ENCODE assay signal across 21 cellular contexts in genomic region chr2:77190721-77191346, GRCh38.
DNase-seq lines count a peak whose midpoint lies in the region; ATAC-seq, FAIRE-seq and TF ChIP-seq lines count a peak whose summit lies in the region.
"Had no signal": no experiment of that assay in that cellular context is flagged by ENCODE, and none has a peak within 500 bp of the region (broad histone marks: within the 10 kb centered on the region; RNA-seq: fewer than 3 reads in every experiment).

No MANE protein-coding gene starts in this region.

- H3K27ac ChIP-seq in OCI-LY3 (ENCODE audit: low read length) = no peak overlapping the region
- H3K27ac ChIP-seq in liver (ENCODE audit: low read depth in 1 of 2, low read length in 2 of 2) = no peak overlapping the region
- H3K27ac ChIP-seq in small intestine (ENCODE audit: low read depth in 1 of 2, low read length in 1 of 2) = no peak overlapping the region
- H3K27ac ChIP-seq: 22Rv1; A549; BLaER1 treated with 17β-estradiol and CSF1 and Interleukin-3, amounts not matched to agents 10 nM and 100 nM; C4-2B had no signal

- TF ChIP-seq CTCF in OCI-LY3 (IDR thresholded peaks at IDR 0.05; ENCODE audit: low read depth, low read length) (no peak), liver (IDR thresholded peaks at IDR 0.05; ENCODE audit: low read depth, low read length, missing input control) (no peak), foreskin fibroblast (IDR thresholded peaks at IDR 0.05; ENCODE audit: low read depth, low read length) (no peak)

- H2AFZ ChIP-seq in OCI-LY3 (ENCODE audit: low read depth, low read length) = 0 out of 2 replicates have a peak overlapping the region, but pooled peaks have one; percentile 22

- no peak for DNase-seq in left lobe of liver (ENCODE audit: low spot score)
- no peak for DNase-seq in small intestine
- no peak for DNase-seq in foreskin fibroblast
- DNase-seq in activated T-cell treated with anti-CD3 and anti-CD28 coated beads, Interleukin-2, amount 50 U/mL, for 48 hours = no peak
- DNase-seq in nucleus accumbens (lab: John Stamatoyannopoulos, UW) = no peak
- DNase-seq: AML-193; Caco-2; Calu3; CD4-positive, alpha-beta T cell; CD8-positive, alpha-beta T cell; DMS79 treated with DMSO at 0.1 percent for 48 hours; GF-D8 had no signal

- FAIRE-seq in small intestine (lab: Jason Lieb, UNC) = peak; percentile 67
- FAIRE-seq: A549, D721Med, GM12891, GM19239 had no signal

- ATAC-seq in left lobe of liver = peak; percentile 74
- ATAC-seq: A549; CD8-positive, alpha-beta T cell had no signal

- H4K20me1 ChIP-seq in OCI-LY3 (ENCODE audit: insufficient read depth, low read length) = no peaks in the 10 kb centered on the region
- H4K20me1 ChIP-seq: BLaER1 treated with 17β-estradiol and CSF1 and Interleukin-3, amounts not matched to agents 10 nM and 100 nM had no signal

- H3K27me3 ChIP-seq in OCI-LY3 (ENCODE audit: low read depth, low read length) = no peaks in the 10 kb centered on the region
- no peaks in the 10 kb centered on the region for H3K27me3 ChIP-seq in liver (ENCODE audit: control insufficient read depth in 4 of 4, insufficient read depth in 4 of 4, low read length in 3 of 4)
- no peaks in the 10 kb centered on the region for H3K27me3 ChIP-seq in small intestine (ENCODE audit: control insufficient read depth in 2 of 2, insufficient read depth in 2 of 2, low read length in 2 of 2)
- H3K27me3 ChIP-seq: BLaER1 treated with 17β-estradiol and CSF1 and Interleukin-3, amounts not matched to agents 10 nM and 100 nM had no signal

- no peak overlapping the region for H3K4me3 ChIP-seq in OCI-LY3 (ENCODE audit: low read length)
- H3K4me3 ChIP-seq in liver (ENCODE audit: low read depth in 1 of 3, low read length in 3 of 3) = no peak overlapping the region
- no peak overlapping the region for H3K4me3 ChIP-seq in small intestine (ENCODE audit: low read depth in 1 of 2, low read length in 2 of 2)
- no peak overlapping the region for H3K4me3 ChIP-seq in foreskin fibroblast (ENCODE audit: low read depth in 1 of 2, low read length in 2 of 2)
- H3K4me3 ChIP-seq: A549; BLaER1 treated with 17β-estradiol and CSF1 and Interleukin-3, amounts not matched to agents 10 nM and 100 nM had no signal

- WGBS in liver = 27% methylated on average over 2 of the region's 2 CpGs
- 43 to 62% (median 50%) methylated on average over 2 of the region's 2 CpGs for WGBS in small intestine, 3 donors

- no peaks in the 10 kb centered on the region for H3K4me1 ChIP-seq in OCI-LY3 (ENCODE audit: low read length)
- no peaks in the 10 kb centered on the region for H3K4me1 ChIP-seq in liver (ENCODE audit: control insufficient read depth in 4 of 4, insufficient read depth in 4 of 4, low read length in 3 of 4)
- H3K4me1 ChIP-seq in small intestine (ENCODE audit: control insufficient read depth in 2 of 2, insufficient read depth in 1 of 2, low read depth in 1 of 2, low read length in 1 of 2) = no peaks in the 10 kb centered on the region
- H3K4me1 ChIP-seq: A549; BLaER1 treated with 17β-estradiol and CSF1 and Interleukin-3, amounts not matched to agents 10 nM and 100 nM; Caco-2 had no signal

- no peaks in the 10 kb centered on the region for H3K36me3 ChIP-seq in OCI-LY3 (replicated peaks; ENCODE audit: low read depth, low read length)
- H3K36me3 ChIP-seq in liver (ENCODE audit: control insufficient read depth in 4 of 4, insufficient read depth in 3 of 4, low read depth in 1 of 4, low read length in 3 of 4) = no peaks in the 10 kb centered on the region
- H3K36me3 ChIP-seq in small intestine (ENCODE audit: control insufficient read depth in 2 of 2, insufficient read depth in 2 of 2, low read length in 2 of 2) = no peaks in the 10 kb centered on the region
- H3K36me3 ChIP-seq: BLaER1 treated with 17β-estradiol and CSF1 and Interleukin-3, amounts not matched to agents 10 nM and 100 nM had no signal

- H3K4me2 ChIP-seq in OCI-LY3 (ENCODE audit: low read length) = no peak overlapping the region
- H3K4me2 ChIP-seq: A549; BLaER1 treated with 17β-estradiol and CSF1 and Interleukin-3, amounts not matched to agents 10 nM and 100 nM had no signal

- H3K79me2 ChIP-seq in OCI-LY3 (ENCODE audit: low read length) = no peaks in the 10 kb centered on the region

- peak in 1 of 2 donors; percentile 14 for TF ChIP-seq RAD21 in liver (IDR thresholded peaks at IDR 0.05)

- H3K9ac ChIP-seq in OCI-LY3 (ENCODE audit: low read length) (no peak overlapping the region), liver (ENCODE audit: low read depth in 1 of 2, low read length in 2 of 2) (no peak overlapping the region)
- H3K9ac ChIP-seq: BLaER1 treated with 17β-estradiol and CSF1 and Interleukin-3, amounts not matched to agents 10 nM and 100 nM had no signal

- H3K9me3 ChIP-seq in OCI-LY3 (ENCODE audit: insufficient read depth, low read length) (no peaks in the 10 kb centered on the region), liver (ENCODE audit: control insufficient read depth in 4 of 4, low read length in 3 of 4) (no peaks in the 10 kb centered on the region), small intestine (ENCODE audit: control insufficient read depth, low read depth) (no peaks in the 10 kb centered on the region)
- H3K9me3 ChIP-seq: A549; BLaER1 treated with 17β-estradiol and CSF1 and Interleukin-3, amounts not matched to agents 10 nM and 100 nM; Caco-2 had no signal

TF ChIP-seq in liver, 16 proteins besides CTCF, POLR2A, EP300 and RAD21:
- TF ChIP-seq FOXA2 (IDR thresholded peaks at IDR 0.05) (peak; percentile 25), RXRA (IDR thresholded peaks at IDR 0.05) (peak in 1 of 2 donors; percentile 20), SP1 (IDR thresholded peaks at IDR 0.05) (peak; percentile 28), REST (IDR thresholded peaks at IDR 0.05) (no peak), HNF4G (IDR thresholded peaks at IDR 0.05) (peak; percentile 22), ATF3 (IDR thresholded peaks at IDR 0.05) (no peak), NR2F2 (IDR thresholded peaks at IDR 0.05) (no peak), MAX (IDR thresholded peaks at IDR 0.05) (no peak), EGR1 (IDR thresholded peaks at IDR 0.05; ENCODE audit: low read depth in 2 of 2) (no peak), JUND (IDR thresholded peaks at IDR 0.05) (no peak), ZBTB33 (IDR thresholded peaks at IDR 0.05) (no peak), FOXA1 (IDR thresholded peaks at IDR 0.05) (no peak), YY1 (IDR thresholded peaks at IDR 0.05) (no peak), GABPA (IDR thresholded peaks at IDR 0.05 in 1 of 2, conservative IDR thresholded peaks at IDR 0.05 in 1 of 2) (no peak), TAF1 (conservative IDR thresholded peaks at IDR 0.05) (no peak), HNF4A (conservative IDR thresholded peaks at IDR 0.05) (peak; percentile 75 to 83)
